Comparison of ENCODE assay signal across 20 cellular contexts in genomic region chr7:87225696-87226095, GRCh38. TPM values are rescaled to one million over a fixed set of nuclear protein-coding genes. Genes with fewer than 3 reads are reported as not detected.
DNase-seq lines count a peak whose midpoint lies in the region; ATAC-seq and TF ChIP-seq lines count a peak whose summit lies in the region.
"Had no signal": no experiment of that assay in that cellular context is flagged by ENCODE, and none has a peak within 500 bp of the region (broad histone marks: within the 10 kb centered on the region; RNA-seq: fewer than 3 reads in every experiment).

No MANE protein-coding gene starts in this region.

- H3K4me1 ChIP-seq in HCT116 (ENCODE audit: control insufficient read depth in 1 of 2, insufficient read depth in 2 of 2, low read length in 2 of 2) (peaks cover 0 to 8% of the 10 kb centered on the region in 2 experiments; a peak in 3 of 4 replicates), H9 (ENCODE audit: insufficient read depth, low read length) (0 out of 2 replicates have a peak, but pooled peaks cover 2% of the 10 kb centered on the region)

- H3K9ac ChIP-seq in HCT116 (ENCODE audit: low read length): no peak overlapping the region
- H3K9ac ChIP-seq in H9 (ENCODE audit: extremely low read depth, insufficient read length, low read length): no peak overlapping the region

- H3K9me3 Mint-ChIP-seq in H9: no peaks in the 10 kb centered on the region
- H3K9me3 Mint-ChIP-seq: activated CD4-positive, alpha-beta memory T cell treated with anti-CD3 and anti-CD28 coated beads, Interleukin-2, amount 10 ng/mL, durations not matched to agents 7 days and 5 days; activated T-helper 1 cell treated with anti-CD3 and anti-CD28 coated beads, Interleukin-12 subunit alpha, Interleukin-12 subunit beta, Interleukin-2, Interleukin-4 antibody, amounts not matched to agents 30 ng/mL and 10 ng/mL and 1 ng/mL, durations not matched to agents 14 hours and 24 hours and 36 hours had no signal

- H3K9me2 ChIP-seq in HCT116 (ENCODE audit: insufficient read depth): no peaks in the 10 kb centered on the region

- WGBS in H9 (ENCODE audit: extremely low coverage, insufficient read length, low lambda C conversion rate): no CpG with 5 or more reads among the region's 1 CpG

- H3K23ac ChIP-seq in H9 (ENCODE audit: insufficient read length, low read depth, low read length): no peak overlapping the region

- no peak for TF ChIP-seq POLR2A in HCT116 (IDR thresholded peaks at IDR 0.05; ENCODE audit: borderline replicate concordance, extremely low read depth, insufficient read depth, insufficient read length)

- H3K4me1 Mint-ChIP-seq in H9: peaks cover 4% of the 10 kb centered on the region in 2 experiments

- no peaks in the 10 kb centered on the region for H3K36me3 Mint-ChIP-seq in H9 (ENCODE audit: insufficient read depth in 1 of 3, low read depth in 3 of 3)

- H3K79me2 ChIP-seq in HCT116 (ENCODE audit: insufficient read depth, low read length): no peaks in the 10 kb centered on the region
- H3K79me2 ChIP-seq in H9 (ENCODE audit: insufficient read depth, low read length): no peaks in the 10 kb centered on the region

- DNase-seq in HCT116 (ENCODE audit: low read depth, low spot score) (no peak), RWPE1 (ENCODE audit: low spot score) (peak; percentile 51), epithelial cell of prostate (ENCODE audit: low read depth, low spot score) (peak; percentile 26), renal cortical epithelial cell (ENCODE audit: low read depth) (peak; percentile 94), H9 (no peak), NCI-H1436 treated with DMSO at 0.1 percent for 48 hours (lab: John Stamatoyannopoulos, UW) (no peak), SKM-1 treated with dmso at 0.1 percent for 144 hours (lab: John Stamatoyannopoulos, UW; ENCODE audit: unreplicated experiment) (no peak)
- DNase-seq: activated CD4-positive, alpha-beta memory T cell treated with anti-CD3 and anti-CD28 coated beads, Interleukin-2, amount 10 ng/mL, durations not matched to agents 7 days and 5 days; adrenal gland; KBM-7; left cardiac atrium; NCI-H1436; NCI-H446; occipital lobe; sigmoid colon; stimulated activated CD4-positive, alpha-beta T cell treated with anti-CD3 and anti-CD28 coated beads, Interleukin-4, amount 100 ng/mL, for 4 hours had no signal

- no peak overlapping the region for H2AFZ ChIP-seq in HCT116 (ENCODE audit: low read depth, low read length, poor library complexity, severe bottlenecking)
- H2AFZ ChIP-seq in H9 (ENCODE audit: low read length): no peak overlapping the region

- H3K27ac Mint-ChIP-seq in H9: no peak overlapping the region
- H3K27ac Mint-ChIP-seq: activated CD4-positive, alpha-beta memory T cell treated with anti-CD3 and anti-CD28 coated beads, Interleukin-2, amount 10 ng/mL, durations not matched to agents 7 days and 5 days; activated T-helper 1 cell treated with anti-CD3 and anti-CD28 coated beads, Interleukin-12 subunit alpha, Interleukin-12 subunit beta, Interleukin-2, Interleukin-4 antibody, amounts not matched to agents 30 ng/mL and 10 ng/mL and 1 ng/mL, durations not matched to agents 14 hours and 24 hours and 36 hours had no signal

- H4K5ac ChIP-seq in H9 (ENCODE audit: insufficient read length, low read depth, low read length): no peak overlapping the region

- no peak overlapping the region for H4K8ac ChIP-seq in H9 (replicated peaks; ENCODE audit: insufficient read length, low read depth, low read length)

- RAD21 ChIA-PET in HCT116 (lab: Charles Lee; ENCODE audit: low non-redundant PET in 1 of 2, low total read pairs in 2 of 2, uncharacterized antibody in 2 of 2, unreplicated experiment in 2 of 2): no interaction called here

- H2AK5ac ChIP-seq in H9 (ENCODE audit: insufficient read length, low read length): no peak overlapping the region

- H3K9me3 ChIP-seq in HCT116 (ENCODE audit: control insufficient read depth in 1 of 2, insufficient read depth in 1 of 2, low read depth in 1 of 2, low read length in 2 of 2): no peaks in the 10 kb centered on the region
- no peaks in the 10 kb centered on the region for H3K9me3 ChIP-seq in H9 (ENCODE audit: control insufficient read depth, low read depth, low read length)
- H3K9me3 ChIP-seq: adrenal gland, HAP-1, sigmoid colon had no signal

- H2BK15ac ChIP-seq in H9 (ENCODE audit: low read depth, low read length): no peak overlapping the region

- ATAC-seq in HCT116 (peak; percentile 58; the same call in 1 of the 2 replicates), GM18867 (IDR thresholded peaks at IDR 0.05; ENCODE audit: unreplicated experiment) (no peak)
- ATAC-seq: left cardiac atrium had no signal

- no peak for TF ChIP-seq CTCF in HCT116 (IDR thresholded peaks at IDR 0.05 in 2 of 3, conservative IDR thresholded peaks at IDR 0.05 in 1 of 3; ENCODE audit: borderline replicate concordance in 1 of 3, insufficient read depth in 1 of 3, low read depth in 2 of 3, low read length in 2 of 3)
- no peak for TF ChIP-seq CTCF in RWPE1 (conservative IDR thresholded peaks at IDR 0.05; ENCODE audit: low read depth)
- no peak; the same call in 2 of the 3 replicates for TF ChIP-seq CTCF in H9 (conservative IDR thresholded peaks at IDR 0.05)

- peaks cover 16% of the 10 kb centered on the region for H3K27me3 Mint-ChIP-seq in H9 (ENCODE audit: low read depth)

- H3K27ac ChIP-seq in HCT116 (ENCODE audit: low read depth, low read length): no peak overlapping the region
- no peak overlapping the region for H3K27ac ChIP-seq in RWPE1
- no peak overlapping the region for H3K27ac ChIP-seq in epithelial cell of prostate
- no peak overlapping the region for H3K27ac ChIP-seq in H9 (ENCODE audit: insufficient read length, low read depth, low read length)
- H3K27ac ChIP-seq: adrenal gland, sigmoid colon, SK-N-MC had no signal

- H3K56ac ChIP-seq in H9 (ENCODE audit: insufficient read length, low read depth, low read length): no peak overlapping the region

- H3K79me1 ChIP-seq in H9 (ENCODE audit: insufficient read depth, low read depth, low read length, poor library complexity, severe bottlenecking): no peaks in the 10 kb centered on the region

- H4K91ac ChIP-seq in H9 (ENCODE audit: insufficient read length, low read depth, low read length): no peak overlapping the region

- no peak overlapping the region for H2BK20ac ChIP-seq in H9 (ENCODE audit: low read depth, low read length, poor library complexity, severe bottlenecking)

- no peaks in the 10 kb centered on the region for H4K20me1 ChIP-seq in HCT116 (ENCODE audit: insufficient read depth)
- no peaks in the 10 kb centered on the region for H4K20me1 ChIP-seq in H9 (ENCODE audit: control insufficient read depth, insufficient read depth, insufficient read length)

- TF ChIP-seq RAD21 in HCT116 (IDR thresholded peaks at IDR 0.05; ENCODE audit: low read depth): no peak

- no peak overlapping the region for H3K4me3 ChIP-seq in HCT116 (replicated peaks in 1 of 2; ENCODE audit: low read depth in 1 of 2, low read length in 2 of 2)
- H3K4me3 ChIP-seq: adrenal gland, HAP-1, sigmoid colon, SK-N-MC had no signal

- BruUV-seq in HCT116 (replicated peaks; lab: Mats Ljungman, UMichigan): no TSS peak

- POLR2A ChIA-PET in HCT116 (lab: Charles Lee): no interaction called here
- POLR2A ChIA-PET in RWPE1 (lab: Yijun Ruan, JAX; ENCODE audit: low non-redundant PET): interaction anchor here (0.6 kb wide), 1 partner anchor 73 kb away, joined by 4 read pairs; no protein-coding TSS in a partner anchor

- no peak overlapping the region for H3K14ac ChIP-seq in H9 (ENCODE audit: insufficient read depth, low read length)

- H2BK120ac ChIP-seq in H9 (ENCODE audit: low read depth, low read length, poor library complexity, severe bottlenecking): no peak overlapping the region

- H2BK5ac ChIP-seq in H9 (ENCODE audit: insufficient read length, low read length): no peak overlapping the region

- no peak overlapping the region for H3K4me2 ChIP-seq in HCT116 (ENCODE audit: low read length)
- no peak overlapping the region for H3K4me2 ChIP-seq in H9 (ENCODE audit: insufficient read depth, insufficient read length, low read length)

- H3K18ac ChIP-seq in H9 (ENCODE audit: insufficient read length, low read depth, low read length): no peak overlapping the region

- H3K4ac ChIP-seq in H9 (ENCODE audit: low read depth, low read length): no peak overlapping the region

- H3K23me2 ChIP-seq in H9 (ENCODE audit: insufficient read length, low read depth, low read length, poor library complexity, severe bottlenecking): peaks cover 3% of the 10 kb centered on the region

- H3K27me3 ChIP-seq in HCT116 (ENCODE audit: insufficient read depth, low read length) (no peaks in the 10 kb centered on the region), H9 (ENCODE audit: insufficient read depth, low read length) (peaks cover 7% of the 10 kb centered on the region; the same call in 1 of the 2 replicates)
- H3K27me3 ChIP-seq: adrenal gland, sigmoid colon had no signal

- CTCF ChIA-PET in HCT116 (lab: Charles Lee) (no interaction called here), RWPE1 (lab: Yijun Ruan, JAX) (no interaction called here)

- no peak overlapping the region for H3T11ph ChIP-seq in H9 (ENCODE audit: low read length)

- no peaks in the 10 kb centered on the region for H3K36me3 ChIP-seq in HCT116 (ENCODE audit: control insufficient read depth in 1 of 2, insufficient read depth in 2 of 2, low read length in 2 of 2)
- H3K36me3 ChIP-seq: adrenal gland, HAP-1, sigmoid colon had no signal

- no peak overlapping the region for H2BK12ac ChIP-seq in H9 (ENCODE audit: insufficient read length, low read depth, low read length)

- intact Hi-C loops in HCT116 (cut with micrococcal nuclease): no loop called here

- no peak overlapping the region for H3K4me3 Mint-ChIP-seq in H9
- H3K4me3 Mint-ChIP-seq: activated CD4-positive, alpha-beta memory T cell treated with anti-CD3 and anti-CD28 coated beads, Interleukin-2, amount 10 ng/mL, durations not matched to agents 7 days and 5 days; activated T-helper 1 cell treated with anti-CD3 and anti-CD28 coated beads, Interleukin-12 subunit alpha, Interleukin-12 subunit beta, Interleukin-2, Interleukin-4 antibody, amounts not matched to agents 30 ng/mL and 10 ng/mL and 1 ng/mL, durations not matched to agents 14 hours and 24 hours and 36 hours had no signal

TF ChIP-seq in HCT116, 20 proteins besides CTCF, POLR2A, EP300 and RAD21:
- TF ChIP-seq FOSL1 (IDR thresholded peaks at IDR 0.05; ENCODE audit: low read depth) (peak; percentile 17; the same call in 1 of the 2 replicates), ZFX (IDR thresholded peaks at IDR 0.05) (no peak)

RNA-seq across cellular contexts. Expression of gene TMEM243, which starts 6.2 kb away (rescaled TPM):
- total RNA-seq in HCT116 (2021; ENCODE audit: unreplicated experiment): 23.3 TPM
- polyA plus RNA-seq in HCT116 (2012): 10.2 and 15.0 TPM in 2 replicates
- total RNA-seq in renal cortical epithelial cell: 54.5 and 60.6 TPM in 2 replicates
- 23.5 and 23.7 TPM in 2 replicates for total RNA-seq in H9 (2021)

Comparison
In these comparisons a context has a peak if more than half of its experiments do, and no peak if none do; other contexts are left out.
1. DNase-seq: peak in RWPE1 (single experiment), epithelial cell of prostate (single experiment) and renal cortical epithelial cell (single experiment); none in HCT116 (single experiment), H9 (single experiment), NCI-H1436 treated with DMSO at 0.1 percent for 48 hours (single experiment) and SKM-1 treated with dmso at 0.1 percent for 144 hours (single experiment).